ENCODE assay signal across 27 cellular contexts in the genomic region with DNA sequence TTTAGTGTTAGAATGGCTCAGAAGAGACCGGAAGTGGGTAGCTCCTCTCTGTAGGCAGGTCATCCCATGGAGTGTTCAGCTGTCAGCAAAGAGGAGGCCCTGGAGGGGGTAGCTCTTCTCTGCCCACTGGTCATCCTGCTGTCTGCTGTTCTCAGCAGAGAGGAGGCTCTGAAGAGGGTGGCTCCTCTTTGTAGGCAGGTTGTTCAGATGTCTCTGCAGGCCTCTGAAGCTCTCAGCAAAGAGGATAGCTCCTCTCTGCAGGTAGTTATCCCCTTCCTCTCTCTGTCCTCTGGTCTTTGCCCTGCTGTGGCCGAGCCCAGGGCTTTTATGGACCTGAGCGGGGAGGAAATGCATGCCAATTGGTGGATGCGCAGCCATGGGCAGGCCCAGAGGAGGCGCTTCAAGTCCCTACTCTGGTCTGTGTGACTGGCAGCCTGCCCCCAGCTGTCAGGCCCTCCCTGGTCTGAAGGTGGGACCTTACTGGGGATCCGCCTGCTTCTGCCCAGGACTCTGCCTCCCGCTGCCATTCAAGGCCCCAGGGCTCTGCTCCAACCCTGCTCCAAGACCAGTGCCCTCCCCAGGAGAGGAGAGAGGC. TPM values are rescaled to one million over a fixed set of nuclear protein-coding genes. Genes with fewer than 3 reads are reported as not detected.
DNase-seq lines count a peak whose midpoint lies in the region; ATAC-seq, FAIRE-seq and TF ChIP-seq lines count a peak whose summit lies in the region.
"Had no signal": no experiment of that assay in that cellular context is flagged by ENCODE, and none has a peak within 500 bp of the region (broad histone marks: within the 10 kb centered on the region; RNA-seq: fewer than 3 reads in every experiment).

No MANE protein-coding gene starts in this region.

- H2AFZ ChIP-seq in HepG2 (ENCODE audit: low read length), result no peak overlapping the region
- no peak overlapping the region for H2AFZ ChIP-seq in neuronal stem cell (ENCODE audit: low read length)
- H2AFZ ChIP-seq: GM23338 had no signal

- no peak overlapping the region for H2BK5ac ChIP-seq in neuronal stem cell (ENCODE audit: low read length)

- peaks cover 8% of the 10 kb centered on the region for H3K36me3 Mint-ChIP-seq in endodermal cell (ENCODE audit: low read depth)
- H3K36me3 Mint-ChIP-seq in stimulated activated memory B cell treated with anti-CD40 and anti-IgM and Interleukin-4, amounts not matched to agents 10 μg/mL and 1 μg/mL and 100 μg/mL, for 72 hours, result peaks cover 5% of the 10 kb centered on the region
- H3K36me3 Mint-ChIP-seq: CD14-positive monocyte had no signal

- H3K23ac ChIP-seq in neuronal stem cell (ENCODE audit: low read depth, low read length, poor library complexity), result no peak overlapping the region

- H3K4me1 ChIP-seq in endodermal cell (ENCODE audit: control insufficient read depth, insufficient read depth, low read length) (peaks cover 8% of the 10 kb centered on the region), HepG2 (ENCODE audit: insufficient read depth, low read length) (no peaks in the 10 kb centered on the region), neuronal stem cell (ENCODE audit: control insufficient read depth in 2 of 2, insufficient read depth in 1 of 2, low read depth in 1 of 2, low read length in 2 of 2) (no peaks in the 10 kb centered on the region)
- H3K4me1 ChIP-seq: A549; BE2C; BLaER1 treated with 17β-estradiol and CSF1 and Interleukin-3, amounts not matched to agents 10 nM and 100 nM had no signal

- peaks cover 4% of the 10 kb centered on the region for H3K27me3 Mint-ChIP-seq in endodermal cell (ENCODE audit: insufficient read depth)
- H3K27me3 Mint-ChIP-seq in stimulated activated memory B cell treated with anti-CD40 and anti-IgM and Interleukin-4, amounts not matched to agents 10 μg/mL and 1 μg/mL and 100 μg/mL, for 72 hours, result peaks cover 21% of the 10 kb centered on the region

- H3K27ac Mint-ChIP-seq in endodermal cell, result no peak overlapping the region
- no peak overlapping the region for H3K27ac Mint-ChIP-seq in stimulated activated memory B cell treated with anti-CD40 and anti-IgM and Interleukin-4, amounts not matched to agents 10 μg/mL and 1 μg/mL and 100 μg/mL, for 72 hours
- H3K27ac Mint-ChIP-seq: CD4-positive, alpha-beta T cell; CD8-positive, alpha-beta memory T cell; GM23338; H9 had no signal

- in situ Hi-C loops in HepG2 (cut with HindIII; ENCODE audit: extremely low pct_ligation_motif_present, low pct_unique_long_range_greater_than_20kb), result no loop called here

- H3K27ac ChIP-seq in endodermal cell (ENCODE audit: low read depth, low read length), result no peak overlapping the region
- no peak overlapping the region for H3K27ac ChIP-seq in HepG2 (ENCODE audit: extremely low read length, insufficient read depth, low read length)
- no peak overlapping the region for H3K27ac ChIP-seq in neuronal stem cell (replicated peaks; ENCODE audit: low read length)
- H3K27ac ChIP-seq: A549; BLaER1 treated with 17β-estradiol and CSF1 and Interleukin-3, amounts not matched to agents 10 nM and 100 nM had no signal

- no TSS peak for BruUV-seq in HepG2 (replicated peaks; lab: Mats Ljungman, UMichigan)

- H2BK120ac ChIP-seq in neuronal stem cell (ENCODE audit: low read depth, low read length), result no peak overlapping the region

- no peak for FAIRE-seq in HepG2 (lab: Jason Lieb, UNC)
- FAIRE-seq: A549, D721Med, GM12891, GM18507 had no signal

- peaks cover 13% of the 10 kb centered on the region for H3K4me1 Mint-ChIP-seq in endodermal cell
- H3K4me1 Mint-ChIP-seq in stimulated activated memory B cell treated with anti-CD40 and anti-IgM and Interleukin-4, amounts not matched to agents 10 μg/mL and 1 μg/mL and 100 μg/mL, for 72 hours, result no peaks in the 10 kb centered on the region
- H3K4me1 Mint-ChIP-seq: CD14-positive monocyte; CD8-positive, alpha-beta memory T cell had no signal

- no peaks in the 10 kb centered on the region for H4K20me1 ChIP-seq in HepG2 (ENCODE audit: insufficient read depth, low read length)
- H4K20me1 ChIP-seq: BLaER1 treated with 17β-estradiol and CSF1 and Interleukin-3, amounts not matched to agents 10 nM and 100 nM had no signal

- TF ChIP-seq CTCF in endodermal cell (conservative IDR thresholded peaks at IDR 0.05) (no peak), HepG2 (CRISPR knock-in tag; IDR thresholded peaks at IDR 0.05) (no peak)

- POLR2A ChIA-PET in HepG2 (lab: Yijun Ruan, JAX), result no interaction called here

- H2BK15ac ChIP-seq in neuronal stem cell (ENCODE audit: low read length), result no peak overlapping the region

- ATAC-seq in HepG2, result peak; percentile 90
- ATAC-seq in stimulated activated memory B cell treated with anti-CD40 and anti-IgM and Interleukin-4, amounts not matched to agents 10 μg/mL and 1 μg/mL and 100 μg/mL, for 72 hours, result peak; percentile 36
- no peak for ATAC-seq in HG02885 (IDR thresholded peaks at IDR 0.05; ENCODE audit: poor library complexity, unreplicated experiment)
- ATAC-seq: A549, GM23338, HCT116 had no signal

- H3K18ac ChIP-seq in neuronal stem cell (ENCODE audit: low read length), result no peak overlapping the region

- H3K36me3 ChIP-seq in endodermal cell (ENCODE audit: control insufficient read depth, insufficient read depth, low read length), result no peaks in the 10 kb centered on the region
- no peaks in the 10 kb centered on the region for H3K36me3 ChIP-seq in HepG2 (replicated peaks in 1 of 2; ENCODE audit: control insufficient read depth in 1 of 2, insufficient read depth in 2 of 2, low read length in 2 of 2)
- H3K36me3 ChIP-seq in neuronal stem cell (replicated peaks in 1 of 2; ENCODE audit: control insufficient read depth in 2 of 2, insufficient read depth in 2 of 2, low read length in 2 of 2), result no peaks in the 10 kb centered on the region
- H3K36me3 ChIP-seq: BE2C had no signal

- peaks cover 75% of the 10 kb centered on the region for H3K9me3 ChIP-seq in endodermal cell (ENCODE audit: control insufficient read depth, low read length)
- peaks cover 8% of the 10 kb centered on the region; the same call in 1 of the 2 replicates for H3K9me3 ChIP-seq in HepG2 (ENCODE audit: low read length)
- peaks cover 9 to 11% of the 10 kb centered on the region in 2 donors for H3K9me3 ChIP-seq in neuronal stem cell (replicated peaks in 1 of 2; ENCODE audit: control insufficient read depth in 2 of 2, insufficient read depth in 1 of 2, low read depth in 1 of 2, low read length in 2 of 2)
- H3K9me3 ChIP-seq: BE2C had no signal

- H4K8ac ChIP-seq in neuronal stem cell (ENCODE audit: low read depth, low read length), result no peak overlapping the region

- H3K4me3 Mint-ChIP-seq in endodermal cell, result no peak overlapping the region
- H3K4me3 Mint-ChIP-seq in stimulated activated memory B cell treated with anti-CD40 and anti-IgM and Interleukin-4, amounts not matched to agents 10 μg/mL and 1 μg/mL and 100 μg/mL, for 72 hours, result no peak overlapping the region
- H3K4me3 Mint-ChIP-seq: CD14-positive monocyte; CD4-positive, alpha-beta T cell; CD8-positive, alpha-beta memory T cell; GM23338; H9 had no signal

- no peaks in the 10 kb centered on the region for H3K79me2 ChIP-seq in HepG2 (ENCODE audit: insufficient read depth, low read length)

- H3K4ac ChIP-seq in neuronal stem cell (ENCODE audit: low read length), result no peak overlapping the region

- no peak for TF ChIP-seq POLR2A in HepG2 (IDR thresholded peaks at IDR 0.05; ENCODE audit: insufficient read depth in 1 of 2, low read depth in 2 of 2, low read length in 2 of 2)

- TF ChIP-seq EP300 in HepG2 (IDR thresholded peaks at IDR 0.05; ENCODE audit: low read depth in 2 of 2, low read length in 2 of 2) (no peak), HepG2 (CRISPR knock-in tag; IDR thresholded peaks at IDR 0.05; ENCODE audit: borderline replicate concordance) (no peak)

- no peak overlapping the region for H4K91ac ChIP-seq in neuronal stem cell (ENCODE audit: low read depth, low read length, poor library complexity)

- H3K9ac ChIP-seq in endodermal cell (ENCODE audit: extremely low read depth, low read length, poor library complexity, severe bottlenecking) (no peak overlapping the region), HepG2 (ENCODE audit: insufficient read depth, low read depth, low read length) (no peak overlapping the region), neuronal stem cell (ENCODE audit: low read depth, low read length, poor library complexity) (no peak overlapping the region)
- H3K9ac ChIP-seq: BLaER1 treated with 17β-estradiol and CSF1 and Interleukin-3, amounts not matched to agents 10 nM and 100 nM had no signal

- H3K9me3 Mint-ChIP-seq in endodermal cell, result peaks cover 75% of the 10 kb centered on the region
- peaks cover 15% of the 10 kb centered on the region for H3K9me3 Mint-ChIP-seq in stimulated activated memory B cell treated with anti-CD40 and anti-IgM and Interleukin-4, amounts not matched to agents 10 μg/mL and 1 μg/mL and 100 μg/mL, for 72 hours

- H3K27me3 ChIP-seq in endodermal cell (ENCODE audit: control insufficient read depth, insufficient read depth, low read length, poor library complexity, severe bottlenecking), result no peaks in the 10 kb centered on the region
- 0 out of 5 replicates have a peak, but pooled peaks cover 0 to 3% of the 10 kb centered on the region in 2 experiments for H3K27me3 ChIP-seq in HepG2 (ENCODE audit: control insufficient read depth in 1 of 2, insufficient read depth in 2 of 2, low read length in 2 of 2)
- peaks cover 0 to 3% (median 0%) of the 10 kb centered on the region in 3 experiments for H3K27me3 ChIP-seq in neuronal stem cell (ENCODE audit: control insufficient read depth in 3 of 3, insufficient read depth in 3 of 3, low read depth in 1 of 3, low read length in 3 of 3)
- H3K27me3 ChIP-seq: BE2C; BLaER1 treated with 17β-estradiol and CSF1 and Interleukin-3, amounts not matched to agents 10 nM and 100 nM had no signal

- H2BK12ac ChIP-seq in neuronal stem cell (ENCODE audit: low read length), result no peak overlapping the region

- DNase-seq in endodermal cell (no peak), HepG2 (ENCODE audit: low spot score) (no peak), neuronal stem cell (ENCODE audit: low spot score) (no peak), NCI-H2107 (lab: John Stamatoyannopoulos, UW) (no peak), NCI-H345 (lab: John Stamatoyannopoulos, UW) (no peak)
- DNase-seq: 8988T; ACHN; AML-193; BE2C; CD4-positive, alpha-beta T cell; CD8-positive, alpha-beta memory T cell; DMS 273 treated with DMSO at 0.1 percent for 48 hours; DMS79; EL; GF-D8; H9 had no signal

- H2AK5ac ChIP-seq in neuronal stem cell (ENCODE audit: low read depth, low read length), result peak overlapping the region; percentile 92

- WGBS in endodermal cell (ENCODE audit: insufficient coverage in 1 of 2, insufficient read length in 1 of 2), 2 experiments, result 89 to 91% methylated on average over 3 to 7 of the region's 7 CpGs
- WGBS in HepG2 (ENCODE audit: low lambda C conversion rate), result 45% methylated on average over 5 of the region's 7 CpGs
- WGBS in neuronal stem cell (ENCODE audit: extremely low coverage in 2 of 2, insufficient read length in 2 of 2, insufficient replicate concordance in 1 of 2), 2 donors, result no CpG with 5 or more reads among the region's 7 CpGs

- H3K14ac ChIP-seq in neuronal stem cell (ENCODE audit: low read length), result no peak overlapping the region

- CTCF ChIA-PET in HepG2 (lab: Yijun Ruan, JAX; ENCODE audit: low intra/inter-chr PET ratio, low total read pairs), result no interaction called here

- intact Hi-C loops in HepG2 (cut with micrococcal nuclease; ENCODE audit: unreplicated experiment), result no loop called here

- H3K4me3 ChIP-seq in endodermal cell (ENCODE audit: low read length) (peak overlapping the region; percentile 58), HepG2 (replicated peaks in 1 of 3; ENCODE audit: insufficient read depth in 1 of 3, low read depth in 2 of 3, low read length in 3 of 3) (no peak overlapping the region), neuronal stem cell (ENCODE audit: low read length in 2 of 2) (peak overlapping the region in 1 of 2 donors; percentile 56)
- H3K4me3 ChIP-seq: A549; BLaER1 treated with 17β-estradiol and CSF1 and Interleukin-3, amounts not matched to agents 10 nM and 100 nM; GM23338 had no signal

- H3K79me1 ChIP-seq in neuronal stem cell (ENCODE audit: low read depth, low read length), result no peaks in the 10 kb centered on the region

- H3K4me2 ChIP-seq in HepG2 (ENCODE audit: low read depth, low read length), result peak overlapping the region; percentile 7; the same call in 1 of the 2 replicates
- H3K4me2 ChIP-seq in neuronal stem cell (ENCODE audit: insufficient read depth, low read length, poor library complexity, severe bottlenecking), result no peak overlapping the region
- H3K4me2 ChIP-seq: A549; BLaER1 treated with 17β-estradiol and CSF1 and Interleukin-3, amounts not matched to agents 10 nM and 100 nM; GM23338 had no signal

- no peak for TF ChIP-seq RAD21 in HepG2 (CRISPR knock-in tag; IDR thresholded peaks at IDR 0.05)

RNA-seq across cellular contexts. Expression of a gene that starts 32.5 kb away (rescaled TPM):
- total RNA-seq in endodermal cell (1 to 10 TPM; 2.1 to 2.4 TPM), HepG2 (2016; rRNA removed; fragmentation: Illumina TruSeq; extraction: Trizol) (not detected in 2 replicates)
- polyA plus RNA-seq in endodermal cell (2013, experiment 1 of 2), result 0.39 TPM
- 0.50 TPM for polyA plus RNA-seq in endodermal cell (2013, experiment 2 of 2)
- not detected in 2 replicates for total RNA-seq in HepG2 (2016; cell fraction: cytosol; rRNA removed; fragmentation: Illumina TruSeq; extraction: Trizol; ENCODE audit: low read depth)
- total RNA-seq in HepG2 (2016; cell fraction: insoluble cytoplasmic fraction; rRNA removed; fragmentation: Illumina TruSeq; extraction: Trizol), result not detected in 2 replicates
- total RNA-seq in HepG2 (2016; cell fraction: membrane; rRNA removed; fragmentation: Illumina TruSeq; extraction: Trizol), result not detected in 2 replicates
- not detected in 2 replicates for total RNA-seq in HepG2 (2016; cell fraction: nucleus; rRNA removed; fragmentation: Illumina TruSeq; extraction: Trizol)
- polyA plus RNA-seq in HepG2 (2011; rRNA removed), result 0.09 and 0.20 TPM in 2 replicates
- polyA plus RNA-seq in HepG2 (2011; cell fraction: cytosol; rRNA removed), result 0.03 TPM in 1 of 2 replicates, not detected in the other
- polyA plus RNA-seq in HepG2 (2011; cell fraction: nucleus; rRNA removed), result 0.05 TPM in 1 of 2 replicates, not detected in the other
- 0.07 TPM in 1 of 2 replicates, not detected in the other for polyA plus RNA-seq in HepG2 (2012)
- polyA plus RNA-seq in HepG2 (2016; cell fraction: cytosol; fragmentation: Illumina TruSeq; extraction: Trizol; ENCODE audit: low read depth), result not detected in 2 replicates
- 0.11 TPM in 1 of 2 replicates, not detected in the other for polyA plus RNA-seq in HepG2 (2016; cell fraction: insoluble cytoplasmic fraction; fragmentation: Illumina TruSeq; extraction: Trizol; ENCODE audit: low read depth)
- not detected in 2 replicates for polyA plus RNA-seq in HepG2 (2016; cell fraction: membrane; fragmentation: Illumina TruSeq; extraction: Trizol; ENCODE audit: low read depth)
- polyA plus RNA-seq in HepG2 (2016; cell fraction: nucleus; fragmentation: Illumina TruSeq; extraction: Trizol; ENCODE audit: insufficient read depth, low read depth), result 0.38 TPM in 1 of 2 replicates, not detected in the other
- polyA minus RNA-seq in HepG2 (2011; rRNA and poly(A)+ RNA removed; ENCODE audit: low replicate concordance), result 42.8 TPM in 1 of 2 replicates, not detected in the other
- 0.35 TPM in 1 of 2 replicates, not detected in the other for polyA minus RNA-seq in HepG2 (2011; cell fraction: cytosol; rRNA and poly(A)+ RNA removed)
- polyA minus RNA-seq in HepG2 (2011; cell fraction: nucleus; rRNA and poly(A)+ RNA removed), result not detected in 2 replicates
- 0.06 TPM for polyA plus RNA-seq in neuronal stem cell (2013, experiment 1 of 2)
- polyA plus RNA-seq in neuronal stem cell (2013, experiment 2 of 2), result 0.07 TPM
- total RNA-seq: CD4-positive, alpha-beta T cell; CD8-positive, alpha-beta memory T cell; H4 had no signal
- polyA plus RNA-seq: CD14-positive monocyte; CD8-positive, alpha-beta memory T cell had no signal
